Comparison of ENCODE assay signal across 1 cellular context in genomic region chr14:100416921-100417451, GRCh38.
TF ChIP-seq lines count a peak whose summit lies in the region.

No MANE protein-coding gene starts in this region.

TF ChIP-seq in GM23338, 12 proteins besides CTCF, POLR2A, EP300 and RAD21 (continued from another document):
- TF ChIP-seq, protein P1, sequence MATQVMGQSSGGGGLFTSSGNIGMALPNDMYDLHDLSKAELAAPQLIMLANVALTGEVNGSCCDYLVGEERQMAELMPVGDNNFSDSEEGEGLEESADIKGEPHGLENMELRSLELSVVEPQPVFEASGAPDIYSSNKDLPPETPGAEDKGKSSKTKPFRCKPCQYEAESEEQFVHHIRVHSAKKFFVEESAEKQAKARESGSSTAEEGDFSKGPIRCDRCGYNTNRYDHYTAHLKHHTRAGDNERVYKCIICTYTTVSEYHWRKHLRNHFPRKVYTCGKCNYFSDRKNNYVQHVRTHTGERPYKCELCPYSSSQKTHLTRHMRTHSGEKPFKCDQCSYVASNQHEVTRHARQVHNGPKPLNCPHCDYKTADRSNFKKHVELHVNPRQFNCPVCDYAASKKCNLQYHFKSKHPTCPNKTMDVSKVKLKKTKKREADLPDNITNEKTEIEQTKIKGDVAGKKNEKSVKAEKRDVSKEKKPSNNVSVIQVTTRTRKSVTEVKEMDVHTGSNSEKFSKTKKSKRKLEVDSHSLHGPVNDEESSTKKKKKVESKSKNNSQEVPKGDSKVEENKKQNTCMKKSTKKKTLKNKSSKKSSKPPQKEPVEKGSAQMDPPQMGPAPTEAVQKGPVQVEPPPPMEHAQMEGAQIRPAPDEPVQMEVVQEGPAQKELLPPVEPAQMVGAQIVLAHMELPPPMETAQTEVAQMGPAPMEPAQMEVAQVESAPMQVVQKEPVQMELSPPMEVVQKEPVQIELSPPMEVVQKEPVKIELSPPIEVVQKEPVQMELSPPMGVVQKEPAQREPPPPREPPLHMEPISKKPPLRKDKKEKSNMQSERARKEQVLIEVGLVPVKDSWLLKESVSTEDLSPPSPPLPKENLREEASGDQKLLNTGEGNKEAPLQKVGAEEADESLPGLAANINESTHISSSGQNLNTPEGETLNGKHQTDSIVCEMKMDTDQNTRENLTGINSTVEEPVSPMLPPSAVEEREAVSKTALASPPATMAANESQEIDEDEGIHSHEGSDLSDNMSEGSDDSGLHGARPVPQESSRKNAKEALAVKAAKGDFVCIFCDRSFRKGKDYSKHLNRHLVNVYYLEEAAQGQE (IDR thresholded peaks at IDR 0.05; ENCODE audit: unreplicated experiment) = no peak
- TF ChIP-seq ZNF462 (CRISPR knock-in tag; IDR thresholded peaks at IDR 0.05) = no peak
- no peak for TF ChIP-seq CREB1 (CRISPR knock-in tag; IDR thresholded peaks at IDR 0.05; ENCODE audit: low read depth)
- no peak for TF ChIP-seq ETS1 (IDR thresholded peaks at IDR 0.05)
- no peak for TF ChIP-seq ZNF114 (CRISPR knock-in tag; IDR thresholded peaks at IDR 0.05)
